In the genomic region with DNA sequence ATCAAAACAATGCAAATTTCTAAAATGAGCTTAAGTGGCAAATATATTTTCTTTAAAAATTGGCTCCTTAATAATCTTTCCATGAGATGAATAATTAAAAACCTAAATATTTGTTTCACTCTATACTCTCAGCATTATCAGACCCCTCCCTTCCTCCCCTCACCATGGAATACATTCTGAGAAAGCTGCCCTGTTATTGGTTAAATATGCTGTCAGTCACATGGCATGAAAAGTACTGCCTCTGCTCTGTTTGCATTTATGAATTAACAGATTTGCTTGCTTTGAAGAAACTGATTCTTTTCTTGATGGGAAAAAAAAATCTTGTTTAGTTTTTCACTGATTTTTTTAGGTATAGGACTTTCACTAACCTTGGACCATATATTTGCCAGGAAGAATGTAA, we compare ENCODE assay signal across 1 cellular context.
TF ChIP-seq lines count a peak whose summit lies in the region.

No MANE protein-coding gene starts in this region.

TF ChIP-seq in K562, 482 proteins besides CTCF, POLR2A, EP300 and RAD21:
- TF ChIP-seq, protein P1, sequence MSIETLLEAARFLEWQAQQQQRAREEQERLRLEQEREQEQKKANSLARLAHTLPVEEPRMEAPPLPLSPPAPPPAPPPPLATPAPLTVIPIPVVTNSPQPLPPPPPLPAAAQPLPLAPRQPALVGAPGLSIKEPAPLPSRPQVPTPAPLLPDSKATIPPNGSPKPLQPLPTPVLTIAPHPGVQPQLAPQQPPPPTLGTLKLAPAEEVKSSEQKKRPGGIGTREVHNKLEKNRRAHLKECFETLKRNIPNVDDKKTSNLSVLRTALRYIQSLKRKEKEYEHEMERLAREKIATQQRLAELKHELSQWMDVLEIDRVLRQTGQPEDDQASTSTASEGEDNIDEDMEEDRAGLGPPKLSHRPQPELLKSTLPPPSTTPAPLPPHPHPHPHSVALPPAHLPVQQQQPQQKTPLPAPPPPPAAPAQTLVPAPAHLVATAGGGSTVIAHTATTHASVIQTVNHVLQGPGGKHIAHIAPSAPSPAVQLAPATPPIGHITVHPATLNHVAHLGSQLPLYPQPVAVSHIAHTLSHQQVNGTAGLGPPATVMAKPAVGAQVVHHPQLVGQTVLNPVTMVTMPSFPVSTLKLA (conservative IDR thresholded peaks at IDR 0.05), result no peak
- TF ChIP-seq, protein P2, sequence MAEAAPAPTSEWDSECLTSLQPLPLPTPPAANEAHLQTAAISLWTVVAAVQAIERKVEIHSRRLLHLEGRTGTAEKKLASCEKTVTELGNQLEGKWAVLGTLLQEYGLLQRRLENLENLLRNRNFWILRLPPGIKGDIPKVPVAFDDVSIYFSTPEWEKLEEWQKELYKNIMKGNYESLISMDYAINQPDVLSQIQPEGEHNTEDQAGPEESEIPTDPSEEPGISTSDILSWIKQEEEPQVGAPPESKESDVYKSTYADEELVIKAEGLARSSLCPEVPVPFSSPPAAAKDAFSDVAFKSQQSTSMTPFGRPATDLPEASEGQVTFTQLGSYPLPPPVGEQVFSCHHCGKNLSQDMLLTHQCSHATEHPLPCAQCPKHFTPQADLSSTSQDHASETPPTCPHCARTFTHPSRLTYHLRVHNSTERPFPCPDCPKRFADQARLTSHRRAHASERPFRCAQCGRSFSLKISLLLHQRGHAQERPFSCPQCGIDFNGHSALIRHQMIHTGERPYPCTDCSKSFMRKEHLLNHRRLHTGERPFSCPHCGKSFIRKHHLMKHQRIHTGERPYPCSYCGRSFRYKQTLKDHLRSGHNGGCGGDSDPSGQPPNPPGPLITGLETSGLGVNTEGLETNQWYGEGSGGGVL (CRISPR knock-in tag; IDR thresholded peaks at IDR 0.05), result no peak
- TF ChIP-seq, protein P3, sequence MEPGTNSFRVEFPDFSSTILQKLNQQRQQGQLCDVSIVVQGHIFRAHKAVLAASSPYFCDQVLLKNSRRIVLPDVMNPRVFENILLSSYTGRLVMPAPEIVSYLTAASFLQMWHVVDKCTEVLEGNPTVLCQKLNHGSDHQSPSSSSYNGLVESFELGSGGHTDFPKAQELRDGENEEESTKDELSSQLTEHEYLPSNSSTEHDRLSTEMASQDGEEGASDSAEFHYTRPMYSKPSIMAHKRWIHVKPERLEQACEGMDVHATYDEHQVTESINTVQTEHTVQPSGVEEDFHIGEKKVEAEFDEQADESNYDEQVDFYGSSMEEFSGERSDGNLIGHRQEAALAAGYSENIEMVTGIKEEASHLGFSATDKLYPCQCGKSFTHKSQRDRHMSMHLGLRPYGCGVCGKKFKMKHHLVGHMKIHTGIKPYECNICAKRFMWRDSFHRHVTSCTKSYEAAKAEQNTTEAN (CRISPR knock-in tag; IDR thresholded peaks at IDR 0.05), result no peak
- TF ChIP-seq RBM25 (IDR thresholded peaks at IDR 0.05; ENCODE audit: low read depth, low read length, severe bottlenecking) (peak; percentile 25), ETS2 (tag; IDR thresholded peaks at IDR 0.05; ENCODE audit: borderline replicate concordance, poor library complexity, severe bottlenecking) (no peak), ATF1 (CRISPR knock-in tag; IDR thresholded peaks at IDR 0.05) (no peak), ATF1 (tag; IDR thresholded peaks at IDR 0.05) (no peak), SP2 (IDR thresholded peaks at IDR 0.05; ENCODE audit: extremely low read depth, low read depth, low read length, poor library complexity, severe bottlenecking) (no peak), NR3C1 (CRISPR knock-in tag; IDR thresholded peaks at IDR 0.05) (no peak), MTA1 (IDR thresholded peaks at IDR 0.05; ENCODE audit: borderline replicate concordance) (no peak)
- TF ChIP-seq, protein P4, sequence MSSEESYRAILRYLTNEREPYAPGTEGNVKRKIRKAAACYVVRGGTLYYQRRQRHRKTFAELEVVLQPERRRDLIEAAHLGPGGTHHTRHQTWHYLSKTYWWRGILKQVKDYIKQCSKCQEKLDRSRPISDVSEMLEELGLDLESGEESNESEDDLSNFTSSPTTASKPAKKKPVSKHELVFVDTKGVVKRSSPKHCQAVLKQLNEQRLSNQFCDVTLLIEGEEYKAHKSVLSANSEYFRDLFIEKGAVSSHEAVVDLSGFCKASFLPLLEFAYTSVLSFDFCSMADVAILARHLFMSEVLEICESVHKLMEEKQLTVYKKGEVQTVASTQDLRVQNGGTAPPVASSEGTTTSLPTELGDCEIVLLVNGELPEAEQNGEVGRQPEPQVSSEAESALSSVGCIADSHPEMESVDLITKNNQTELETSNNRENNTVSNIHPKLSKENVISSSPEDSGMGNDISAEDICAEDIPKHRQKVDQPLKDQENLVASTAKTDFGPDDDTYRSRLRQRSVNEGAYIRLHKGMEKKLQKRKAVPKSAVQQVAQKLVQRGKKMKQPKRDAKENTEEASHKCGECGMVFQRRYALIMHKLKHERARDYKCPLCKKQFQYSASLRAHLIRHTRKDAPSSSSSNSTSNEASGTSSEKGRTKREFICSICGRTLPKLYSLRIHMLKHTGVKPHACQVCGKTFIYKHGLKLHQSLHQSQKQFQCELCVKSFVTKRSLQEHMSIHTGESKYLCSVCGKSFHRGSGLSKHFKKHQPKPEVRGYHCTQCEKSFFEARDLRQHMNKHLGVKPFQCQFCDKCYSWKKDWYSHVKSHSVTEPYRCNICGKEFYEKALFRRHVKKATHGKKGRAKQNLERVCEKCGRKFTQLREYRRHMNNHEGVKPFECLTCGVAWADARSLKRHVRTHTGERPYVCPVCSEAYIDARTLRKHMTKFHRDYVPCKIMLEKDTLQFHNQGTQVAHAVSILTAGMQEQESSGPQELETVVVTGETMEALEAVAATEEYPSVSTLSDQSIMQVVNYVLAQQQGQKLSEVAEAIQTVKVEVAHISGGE (CRISPR knock-in tag; IDR thresholded peaks at IDR 0.05), result no peak
- TF ChIP-seq, protein P5, sequence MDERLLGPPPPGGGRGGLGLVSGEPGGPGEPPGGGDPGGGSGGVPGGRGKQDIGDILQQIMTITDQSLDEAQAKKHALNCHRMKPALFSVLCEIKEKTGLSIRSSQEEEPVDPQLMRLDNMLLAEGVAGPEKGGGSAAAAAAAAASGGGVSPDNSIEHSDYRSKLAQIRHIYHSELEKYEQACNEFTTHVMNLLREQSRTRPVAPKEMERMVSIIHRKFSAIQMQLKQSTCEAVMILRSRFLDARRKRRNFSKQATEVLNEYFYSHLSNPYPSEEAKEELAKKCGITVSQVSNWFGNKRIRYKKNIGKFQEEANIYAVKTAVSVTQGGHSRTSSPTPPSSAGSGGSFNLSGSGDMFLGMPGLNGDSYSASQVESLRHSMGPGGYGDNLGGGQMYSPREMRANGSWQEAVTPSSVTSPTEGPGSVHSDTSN (CRISPR knock-in tag; IDR thresholded peaks at IDR 0.05; ENCODE audit: low read depth), result peak; percentile 54
- TF ChIP-seq, protein P5 (tag; conservative IDR thresholded peaks at IDR 0.05; ENCODE audit: low read depth), result peak; percentile 68
- TF ChIP-seq, protein P6, sequence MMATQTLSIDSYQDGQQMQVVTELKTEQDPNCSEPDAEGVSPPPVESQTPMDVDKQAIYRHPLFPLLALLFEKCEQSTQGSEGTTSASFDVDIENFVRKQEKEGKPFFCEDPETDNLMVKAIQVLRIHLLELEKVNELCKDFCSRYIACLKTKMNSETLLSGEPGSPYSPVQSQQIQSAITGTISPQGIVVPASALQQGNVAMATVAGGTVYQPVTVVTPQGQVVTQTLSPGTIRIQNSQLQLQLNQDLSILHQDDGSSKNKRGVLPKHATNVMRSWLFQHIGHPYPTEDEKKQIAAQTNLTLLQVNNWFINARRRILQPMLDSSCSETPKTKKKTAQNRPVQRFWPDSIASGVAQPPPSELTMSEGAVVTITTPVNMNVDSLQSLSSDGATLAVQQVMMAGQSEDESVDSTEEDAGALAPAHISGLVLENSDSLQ (IDR thresholded peaks at IDR 0.05), result peak; percentile 96
